9 cellular contexts compared by ENCODE assay signal in the genomic region with DNA sequence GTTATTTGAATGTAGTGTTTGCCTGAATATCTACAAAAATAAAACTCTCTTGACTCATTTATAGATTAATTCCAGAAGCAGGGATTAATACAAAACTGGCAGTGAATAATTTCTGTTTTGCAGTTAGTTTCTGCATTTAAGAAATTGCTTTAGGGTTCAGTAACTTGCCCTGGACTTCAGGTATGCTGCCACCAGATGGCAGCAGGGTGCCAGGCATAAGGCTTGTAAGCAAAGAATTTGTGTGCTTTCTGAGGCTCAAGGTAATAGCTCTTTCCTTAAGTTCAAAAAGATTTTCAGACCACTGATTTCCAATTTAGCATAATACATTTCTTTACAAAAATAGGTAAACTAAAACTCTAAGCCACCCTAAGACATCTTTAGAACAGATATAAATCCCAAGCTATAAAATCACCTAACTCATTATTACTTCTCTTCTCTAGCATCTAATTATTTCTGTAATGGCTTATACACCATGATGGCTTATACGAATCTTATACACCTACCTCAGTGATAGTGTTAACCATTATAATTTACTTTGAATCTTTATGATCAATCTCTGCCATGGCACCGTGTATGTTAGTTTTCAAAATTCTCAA.
DNase-seq lines count a peak whose midpoint lies in the region; ATAC-seq and TF ChIP-seq lines count a peak whose summit lies in the region.
"Had no signal": no experiment of that assay in that cellular context is flagged by ENCODE, and none has a peak within 500 bp of the region (broad histone marks: within the 10 kb centered on the region; RNA-seq: fewer than 3 reads in every experiment).

No MANE protein-coding gene starts in this region.

- POLR2A ChIA-PET in activated CD4-positive, alpha-beta T cell treated with anti-CD3 and anti-CD28 coated beads, Interleukin-2, amount 10 ng/mL, durations not matched to agents 7 days and 5 days (lab: Charles Lee), result no interaction called here

- intact Hi-C loops in thyroid gland (cut with DNase I), result loop anchor here (10.0 kb wide), 1 partner anchor 721 kb away; no protein-coding TSS in a partner anchor

- H3K4me1 Mint-ChIP-seq in activated CD4-positive, alpha-beta T cell treated with anti-CD3 and anti-CD28 coated beads, Interleukin-2, amount 10 ng/mL, durations not matched to agents 7 days and 5 days, result no peaks in the 10 kb centered on the region
- no peaks in the 10 kb centered on the region for H3K4me1 Mint-ChIP-seq in naive B cell
- H3K4me1 Mint-ChIP-seq: CD8-positive, alpha-beta memory T cell had no signal

- no peak overlapping the region for H3K27ac Mint-ChIP-seq in activated CD4-positive, alpha-beta T cell treated with anti-CD3 and anti-CD28 coated beads, Interleukin-2, amount 10 ng/mL, durations not matched to agents 7 days and 5 days
- H3K27ac Mint-ChIP-seq in naive B cell, result peak overlapping the region in 1 of 6 donors; percentile 38
- H3K27ac Mint-ChIP-seq: CD8-positive, alpha-beta memory T cell had no signal

- no peak overlapping the region for H3K4me3 ChIP-seq in thyroid gland (replicated peaks in 1 of 3)

- 71 to 80% methylated on average over 2 of the region's 2 CpGs for WGBS in thyroid gland, 2 donors

- H3K36me3 ChIP-seq in thyroid gland, result no peaks in the 10 kb centered on the region

- H3K9me3 Mint-ChIP-seq in activated CD4-positive, alpha-beta T cell treated with anti-CD3 and anti-CD28 coated beads, Interleukin-2, amount 10 ng/mL, durations not matched to agents 7 days and 5 days, result no peaks in the 10 kb centered on the region
- H3K9me3 Mint-ChIP-seq in naive B cell, result peaks cover 3 to 27% (median 14%) of the 10 kb centered on the region in 7 donors

- H3K27ac ChIP-seq in epithelial cell of prostate, result no peak overlapping the region
- H3K27ac ChIP-seq in thyroid gland, result no peak overlapping the region

- H3K4me3 Mint-ChIP-seq in activated CD4-positive, alpha-beta T cell treated with anti-CD3 and anti-CD28 coated beads, Interleukin-2, amount 10 ng/mL, durations not matched to agents 7 days and 5 days, result no peak overlapping the region
- no peak overlapping the region for H3K4me3 Mint-ChIP-seq in naive B cell
- H3K4me3 Mint-ChIP-seq: CD8-positive, alpha-beta memory T cell had no signal

- no peaks in the 10 kb centered on the region for H3K36me3 Mint-ChIP-seq in activated CD4-positive, alpha-beta T cell treated with anti-CD3 and anti-CD28 coated beads, Interleukin-2, amount 10 ng/mL, durations not matched to agents 7 days and 5 days (ENCODE audit: low read depth)
- peaks cover 0 to 7% of the 10 kb centered on the region in 2 donors for H3K36me3 Mint-ChIP-seq in naive B cell
- H3K36me3 Mint-ChIP-seq: CD8-positive, alpha-beta memory T cell had no signal

- TF ChIP-seq CTCF in thyroid gland (IDR thresholded peaks at IDR 0.05), result peak; percentile 57 to 89 (median 75)

- CTCF ChIA-PET in activated CD4-positive, alpha-beta T cell treated with anti-CD3 and anti-CD28 coated beads, Interleukin-2, amount 10 ng/mL, durations not matched to agents 7 days and 5 days (lab: Charles Lee), result interaction anchor here (0.6 kb wide), 1 partner anchor 871 kb away, joined by 3 read pairs; no protein-coding TSS in a partner anchor

- no peaks in the 10 kb centered on the region for H3K9me3 ChIP-seq in thyroid gland

- peak; percentile 2 for DNase-seq in NCI-H2107 treated with DMSO at 0.1 percent for 48 hours (lab: John Stamatoyannopoulos, UW; ENCODE audit: unreplicated experiment)
- no peak for DNase-seq in NCI-H2107 (lab: John Stamatoyannopoulos, UW)
- peak; percentile 79 for DNase-seq in NCI-H2227 (lab: John Stamatoyannopoulos, UW; ENCODE audit: unreplicated experiment)
- peak; percentile 53 for DNase-seq in activated CD4-positive, alpha-beta T cell treated with anti-CD3 and anti-CD28 coated beads, Interleukin-2, amount 10 ng/mL, durations not matched to agents 7 days and 5 days
- peak; percentile 24 for DNase-seq in epithelial cell of prostate (ENCODE audit: low read depth, low spot score)
- peak; percentile 5 for DNase-seq in naive B cell
- peak; percentile 64 to 76 for DNase-seq in thyroid gland

- ATAC-seq in HG02970 (IDR thresholded peaks at IDR 0.05; ENCODE audit: low FRiP score, unreplicated experiment), result peak; percentile 68
- no peak for ATAC-seq in naive B cell (ENCODE audit: low read depth in 2 of 2)

- no peaks in the 10 kb centered on the region for H3K27me3 Mint-ChIP-seq in activated CD4-positive, alpha-beta T cell treated with anti-CD3 and anti-CD28 coated beads, Interleukin-2, amount 10 ng/mL, durations not matched to agents 7 days and 5 days
- H3K27me3 Mint-ChIP-seq in naive B cell, result peaks cover 4 to 6% (median 5%) of the 10 kb centered on the region in 3 donors

- H3K4me1 ChIP-seq in thyroid gland, result no peaks in the 10 kb centered on the region

- H3K27me3 ChIP-seq in thyroid gland, result no peaks in the 10 kb centered on the region

- TF ChIP-seq POLR2A in thyroid gland (IDR thresholded peaks at IDR 0.05), result no peak
